8 cellular contexts compared by ENCODE assay signal in genomic region chr18:26429535-26429934, GRCh38.
DNase-seq lines count a peak whose midpoint lies in the region; ATAC-seq, FAIRE-seq and TF ChIP-seq lines count a peak whose summit lies in the region.

No MANE protein-coding gene starts in this region.

- peak; percentile 91 for DNase-seq in AG20443 (ENCODE audit: low spot score)
- DNase-seq in HT1080 (ENCODE audit: low read depth), result peak; percentile 80
- DNase-seq in GM12878 (ENCODE audit: low read depth, low spot score), result no peak
- DNase-seq in left lung, result no peak
- DNase-seq in NCI-H1694 (lab: John Stamatoyannopoulos, UW), result no peak
- DNase-seq in midbrain (lab: John Stamatoyannopoulos, UW), result no peak
- no peak for DNase-seq in stimulated activated CD4-positive, alpha-beta T cell treated with anti-CD3 and anti-CD28 coated beads, Interleukin-4, amount 100 ng/mL, for 4 hours
- no peak for DNase-seq in activated T-cell treated with anti-CD3 and anti-CD28 coated beads, Interleukin-2, amount 50 U/mL, for 24 hours

- WGBS in GM12878 (ENCODE audit: insufficient coverage, insufficient replicate concordance, low lambda C conversion rate, missing lambda C conversion rate), result 60% methylated on average over 3 of the region's 3 CpGs

- H3K9me3 Mint-ChIP-seq in activated T-cell treated with anti-CD3 and anti-CD28 coated beads, Interleukin-2, amount 50 U/mL, for 24 hours, result no peaks in the 10 kb centered on the region

- no peak for TF ChIP-seq EP300 in GM12878 (IDR thresholded peaks at IDR 0.05; ENCODE audit: borderline replicate concordance in 1 of 2, control insufficient read depth in 1 of 2, low read depth in 2 of 2, low read length in 2 of 2)

- H4K20me1 ChIP-seq in GM12878 (ENCODE audit: control insufficient read depth, insufficient read depth), result no peaks in the 10 kb centered on the region

- RAD21 ChIA-PET in GM12878 (lab: Charles Lee; ENCODE audit: unreplicated experiment), result interaction anchor here (1.3 kb wide), 1 partner anchor 9 kb away, joined by 4 read pairs; no protein-coding TSS in a partner anchor

- no peak overlapping the region for H2AFZ ChIP-seq in GM12878 (ENCODE audit: control insufficient read depth, low read depth, low read length)

- no peaks in the 10 kb centered on the region for H3K79me2 ChIP-seq in GM12878 (ENCODE audit: control insufficient read depth, insufficient read depth, low read length)

- H3K4me2 ChIP-seq in GM12878 (ENCODE audit: control insufficient read depth, insufficient read depth), result peak overlapping the region; percentile 28; the same call in 1 of the 2 replicates

- no peaks in the 10 kb centered on the region for H3K36me3 Mint-ChIP-seq in activated T-cell treated with anti-CD3 and anti-CD28 coated beads, Interleukin-2, amount 50 U/mL, for 24 hours (ENCODE audit: low read depth)

- H3K27ac Mint-ChIP-seq in activated T-cell treated with anti-CD3 and anti-CD28 coated beads, Interleukin-2, amount 50 U/mL, for 24 hours, result no peak overlapping the region

- H3K9ac ChIP-seq in GM12878 (ENCODE audit: control insufficient read depth, insufficient read depth, low read length), result no peak overlapping the region

- ATAC-seq in GM12878 (no peak), left lung (peak; percentile 83)

- H3K9me3 ChIP-seq in GM12878 (replicated peaks; ENCODE audit: control insufficient read depth, insufficient read depth, low read length) (no peaks in the 10 kb centered on the region), left lung (no peaks in the 10 kb centered on the region)

- no TSS peak for BruUV-seq in GM12878 (replicated peaks; lab: Mats Ljungman, UMichigan)

- in situ Hi-C loops in GM12878 (cut with MboI), result no loop called here

- no peak overlapping the region for H3K4me3 Mint-ChIP-seq in activated T-cell treated with anti-CD3 and anti-CD28 coated beads, Interleukin-2, amount 50 U/mL, for 24 hours

- FAIRE-seq in GM12878 (lab: Jason Lieb, UNC), result no peak

- no peak for TF ChIP-seq RAD21 in GM12878 (IDR thresholded peaks at IDR 0.05; ENCODE audit: insufficient read depth, low read depth, low read length)

- peaks cover 19% of the 10 kb centered on the region for H3K4me1 ChIP-seq in GM12878 (ENCODE audit: control insufficient read depth, insufficient read depth, low read length)
- H3K4me1 ChIP-seq in left lung, result no peaks in the 10 kb centered on the region

- H3K4me1 Mint-ChIP-seq in activated T-cell treated with anti-CD3 and anti-CD28 coated beads, Interleukin-2, amount 50 U/mL, for 24 hours (ENCODE audit: low read depth), result no peaks in the 10 kb centered on the region

- intact Hi-C loops in GM12878 (cut with micrococcal nuclease; ENCODE audit: unreplicated experiment) (no loop called here), left lung (cut with DNase I) (no loop called here)

- H3K36me3 ChIP-seq in GM12878 (ENCODE audit: control insufficient read depth in 2 of 2, insufficient read depth in 2 of 2, low read length in 1 of 2) (no peaks in the 10 kb centered on the region), left lung (no peaks in the 10 kb centered on the region)

- H3K27me3 Mint-ChIP-seq in activated T-cell treated with anti-CD3 and anti-CD28 coated beads, Interleukin-2, amount 50 U/mL, for 24 hours, result no peaks in the 10 kb centered on the region

- SMC1A ChIA-PET in GM12878 (lab: Charles Lee; ENCODE audit: uncharacterized antibody, unreplicated experiment), result interaction anchor here (0.8 to 2.1 kb wide), 3 partner anchors 13 to 487 kb away, joined by 3 to 5 read pairs (median 3); no protein-coding TSS in a partner anchor

- no peak overlapping the region for H3K27ac ChIP-seq in GM12878 (ENCODE audit: control insufficient read depth, insufficient read depth)
- H3K27ac ChIP-seq in left lung, result no peak overlapping the region

- TF ChIP-seq CTCF in GM12878 (IDR thresholded peaks at IDR 0.05 in 2 of 3, conservative IDR thresholded peaks at IDR 0.05 in 1 of 3; ENCODE audit: control insufficient read depth in 2 of 3, extremely low read depth in 1 of 3, insufficient read depth in 1 of 3, low read depth in 3 of 3, low read length in 3 of 3), result no peak
- TF ChIP-seq CTCF in left lung (IDR thresholded peaks at IDR 0.05), result no peak

- TF ChIP-seq POLR2A in GM12878 (IDR thresholded peaks at IDR 0.05; ENCODE audit: low read depth, low read length), result no peak

- CTCF ChIA-PET in GM12878 (lab: Yijun Ruan, JAX), result interaction anchor here (1.0 kb wide), 1 partner anchor 8 kb away, joined by 3 read pairs; no protein-coding TSS in a partner anchor

- POLR2A ChIA-PET in GM12878 (lab: Charles Lee), result no interaction called here

- H3K27me3 ChIP-seq in GM12878 (replicated peaks in 1 of 2; ENCODE audit: control insufficient read depth in 2 of 2, insufficient read depth in 2 of 2, low read length in 1 of 2) (no peaks in the 10 kb centered on the region), left lung (no peaks in the 10 kb centered on the region)

- H3K4me3 ChIP-seq in GM12878, result no peak overlapping the region
- H3K4me3 ChIP-seq in left lung, result no peak overlapping the region

TF ChIP-seq in GM12878, 131 proteins besides CTCF, POLR2A, EP300 and RAD21:
- TF ChIP-seq MEF2B (IDR thresholded peaks at IDR 0.05; ENCODE audit: partially characterized antibody, poor library complexity, severe bottlenecking), result no peak
- TF ChIP-seq SIN3A (IDR thresholded peaks at IDR 0.05; ENCODE audit: low read depth, low read length), result no peak
TF ChIP-seq in GM12878: peak in this region for 0.

Comparison
In these comparisons a context has a peak if more than half of its experiments do, and no peak if none do; other contexts are left out.
1. DNase-seq: peak in AG20443 (single experiment) and HT1080 (single experiment); none in GM12878 (single experiment), left lung (0 of 2), NCI-H1694 (single experiment), midbrain (single experiment), stimulated activated CD4-positive, alpha-beta T cell treated with anti-CD3 and anti-CD28 coated beads, Interleukin-4, amount 100 ng/mL, for 4 hours (0 of 2) and activated T-cell treated with anti-CD3 and anti-CD28 coated beads, Interleukin-2, amount 50 U/mL, for 24 hours (single experiment).